In genomic region chr9:121285835-121286687, GRCh38 we compare ENCODE assay signal across 1 cellular context.
A peak's percentile ranks its signal among the peaks of the same experiment; 100 is the strongest.
TF ChIP-seq lines count a peak whose summit lies in the region.

No MANE protein-coding gene starts in this region.

TF ChIP-seq in K562, 482 proteins besides CTCF, POLR2A, EP300 and RAD21 (continued from another document and continues in another):
- TF ChIP-seq PKNOX1 (IDR thresholded peaks at IDR 0.05) (no peak), PYGO2 (tag; IDR thresholded peaks at IDR 0.05) (no peak), ZFP1 (CRISPR knock-in tag; IDR thresholded peaks at IDR 0.05) (no peak), ZNF398 (CRISPR knock-in tag; IDR thresholded peaks at IDR 0.05) (no peak), IRF9 (tag; IDR thresholded peaks at IDR 0.05) (no peak), ZNF274 (IDR thresholded peaks at IDR 0.05; ENCODE audit: borderline replicate concordance, low read depth, low read length) (no peak), RBM17 (IDR thresholded peaks at IDR 0.05; ENCODE audit: borderline replicate concordance, low read depth, low read length) (no peak), ZC3H4 (CRISPR knock-in tag; IDR thresholded peaks at IDR 0.05; ENCODE audit: borderline replicate concordance) (no peak), HDGF (IDR thresholded peaks at IDR 0.05) (no peak), ATF6 (CRISPR knock-in tag; IDR thresholded peaks at IDR 0.05) (no peak), MTA3 (IDR thresholded peaks at IDR 0.05; ENCODE audit: borderline replicate concordance) (no peak), CHCHD3 (CRISPR knock-in tag; IDR thresholded peaks at IDR 0.05) (no peak), ETV5 (CRISPR knock-in tag; IDR thresholded peaks at IDR 0.05; ENCODE audit: low read depth) (0 out of 2 replicates have a peak, but pooled peaks have one; percentile 40), SMAD4 (CRISPR knock-in tag; conservative IDR thresholded peaks at IDR 0.05) (no peak), ZBED1 (IDR thresholded peaks at IDR 0.05) (no peak), NFE2 (IDR thresholded peaks at IDR 0.05; ENCODE audit: low read depth) (no peak), HOXB6 (CRISPR knock-in tag; IDR thresholded peaks at IDR 0.05; ENCODE audit: borderline replicate concordance) (no peak), KHSRP (IDR thresholded peaks at IDR 0.05) (no peak), MNT (conservative IDR thresholded peaks at IDR 0.05) (0 out of 4 replicates have a peak, but pooled peaks of 1 of the 2 experiments have one; percentile 4), ELF1 (tag; IDR thresholded peaks at IDR 0.05) (no peak), RBM15 (IDR thresholded peaks at IDR 0.05; ENCODE audit: insufficient read depth, low read length) (no peak), COPS2 (conservative IDR thresholded peaks at IDR 0.05) (no peak), CC2D1A (IDR thresholded peaks at IDR 0.05) (no peak), NFATC3 (IDR thresholded peaks at IDR 0.05) (no peak), STAT5B (CRISPR knock-in tag; IDR thresholded peaks at IDR 0.05) (no peak), PML (IDR thresholded peaks at IDR 0.05; ENCODE audit: low read length) (no peak), ZNF175 (CRISPR knock-in tag; IDR thresholded peaks at IDR 0.05; ENCODE audit: low read depth) (peak; percentile 85; the same call in 1 of the 2 replicates), ZNF644 (tag; IDR thresholded peaks at IDR 0.05; ENCODE audit: low read depth) (0 out of 2 replicates have a peak, but pooled peaks have one; percentile 46), C11orf30 (IDR thresholded peaks at IDR 0.05; ENCODE audit: low read depth) (no peak), HCFC1 (IDR thresholded peaks at IDR 0.05; ENCODE audit: low read depth, low read length) (no peak), ZNF318 (IDR thresholded peaks at IDR 0.05; ENCODE audit: borderline replicate concordance in 1 of 2, low read depth in 1 of 2) (no peak), ZNF212 (CRISPR knock-in tag; IDR thresholded peaks at IDR 0.05) (no peak), YY1 (IDR thresholded peaks at IDR 0.05; ENCODE audit: borderline replicate concordance in 1 of 3, control insufficient read depth in 1 of 3, extremely low read depth in 1 of 3, insufficient read depth in 3 of 3, insufficient read length in 1 of 3, insufficient replicate concordance in 2 of 3, low read depth in 1 of 3, low read length in 2 of 3) (no peak), MYBL2 (IDR thresholded peaks at IDR 0.05; ENCODE audit: low read depth) (no peak), MYBL2 (CRISPR knock-in tag; IDR thresholded peaks at IDR 0.05; ENCODE audit: borderline replicate concordance) (no peak), SUPT5H (IDR thresholded peaks at IDR 0.05) (no peak), NFXL1 (CRISPR knock-in tag; IDR thresholded peaks at IDR 0.05) (no peak), ZFX (CRISPR knock-in tag; IDR thresholded peaks at IDR 0.05) (peak; percentile 29; the same call in 1 of the 2 replicates), E2F4 (CRISPR knock-in tag; IDR thresholded peaks at IDR 0.05; ENCODE audit: low read depth) (no peak), SIX5 (IDR thresholded peaks at IDR 0.05; ENCODE audit: borderline replicate concordance in 1 of 2, insufficient read depth in 1 of 2, low read depth in 1 of 2, low read length in 2 of 2) (no peak), ZNF324 (CRISPR knock-in tag; IDR thresholded peaks at IDR 0.05) (no peak), NR4A1 (CRISPR knock-in tag; IDR thresholded peaks at IDR 0.05) (no peak), NR4A1 (tag; IDR thresholded peaks at IDR 0.05) (peak; percentile 24; the same call in 1 of the 2 replicates), MIER1 (IDR thresholded peaks at IDR 0.05; ENCODE audit: low read depth) (no peak), PRPF4 (IDR thresholded peaks at IDR 0.05; ENCODE audit: insufficient read depth, low read depth, low read length, poor library complexity, severe bottlenecking) (no peak), ZNF584 (CRISPR knock-in tag; IDR thresholded peaks at IDR 0.05; ENCODE audit: low read depth) (peak; percentile 64; the same call in 1 of the 2 replicates), ID3 (CRISPR knock-in tag; IDR thresholded peaks at IDR 0.05) (no peak), ID3 (tag; IDR thresholded peaks at IDR 0.05) (peak; percentile 72; the same call in 1 of the 2 replicates), KAT2B (IDR thresholded peaks at IDR 0.05; ENCODE audit: low read depth, low read length) (no peak), RHOXF2B (CRISPR knock-in tag; conservative IDR thresholded peaks at IDR 0.05) (no peak), ZNF140 (CRISPR knock-in tag; IDR thresholded peaks at IDR 0.05) (no peak), MLX (CRISPR knock-in tag; conservative IDR thresholded peaks at IDR 0.05) (no peak), EWSR1 (IDR thresholded peaks at IDR 0.05; ENCODE audit: borderline replicate concordance, low read depth, partially characterized antibody) (no peak), KDM4B (IDR thresholded peaks at IDR 0.05; ENCODE audit: borderline replicate concordance in 2 of 2, low read depth in 1 of 2) (no peak)
